ENCODE assay signal across 1 cellular context in the genomic region with DNA sequence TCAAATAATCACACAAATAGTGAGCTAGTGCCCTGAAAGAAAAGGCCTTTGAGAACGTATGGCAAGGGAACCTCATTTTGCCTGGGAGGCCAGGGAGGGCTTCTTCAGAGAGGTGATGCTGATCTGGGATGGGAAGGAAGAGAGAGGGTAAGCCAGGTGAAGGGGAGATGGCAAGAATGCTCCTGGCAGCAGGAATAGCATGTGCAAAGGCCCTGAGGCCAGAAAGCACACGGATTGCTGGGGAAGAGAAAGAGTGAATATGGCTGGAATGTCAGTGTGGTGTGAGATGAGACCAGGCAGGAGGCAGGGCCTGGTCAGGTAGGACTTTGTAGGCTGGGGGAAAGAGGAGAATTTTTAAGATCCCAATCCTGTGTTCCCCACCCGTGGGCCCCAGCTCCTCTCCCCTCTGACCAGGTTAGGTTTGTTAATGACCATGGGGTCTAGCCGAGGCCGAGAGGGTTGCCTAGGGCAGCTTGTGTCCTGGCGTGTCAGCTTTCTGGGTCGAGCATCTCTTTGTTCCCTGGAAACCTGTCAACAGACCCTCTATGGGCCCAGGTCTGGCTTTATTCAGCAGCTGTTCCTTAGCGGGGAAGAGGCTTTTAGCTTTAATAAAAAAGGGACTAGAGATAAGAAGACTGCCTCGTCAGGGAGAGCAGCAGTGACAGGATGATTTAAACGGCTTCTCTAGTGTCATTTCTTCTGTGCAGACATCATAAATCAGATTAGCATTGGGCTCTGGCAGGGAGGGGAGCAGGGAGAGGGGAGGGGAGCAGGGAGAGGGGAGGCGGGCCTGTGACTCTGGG.
TF ChIP-seq lines count a peak whose summit lies in the region.

No MANE protein-coding gene starts in this region.

TF ChIP-seq in K562, 482 proteins besides CTCF, POLR2A, EP300 and RAD21 (continued from another document and continues in another):
- TF ChIP-seq, protein P1, sequence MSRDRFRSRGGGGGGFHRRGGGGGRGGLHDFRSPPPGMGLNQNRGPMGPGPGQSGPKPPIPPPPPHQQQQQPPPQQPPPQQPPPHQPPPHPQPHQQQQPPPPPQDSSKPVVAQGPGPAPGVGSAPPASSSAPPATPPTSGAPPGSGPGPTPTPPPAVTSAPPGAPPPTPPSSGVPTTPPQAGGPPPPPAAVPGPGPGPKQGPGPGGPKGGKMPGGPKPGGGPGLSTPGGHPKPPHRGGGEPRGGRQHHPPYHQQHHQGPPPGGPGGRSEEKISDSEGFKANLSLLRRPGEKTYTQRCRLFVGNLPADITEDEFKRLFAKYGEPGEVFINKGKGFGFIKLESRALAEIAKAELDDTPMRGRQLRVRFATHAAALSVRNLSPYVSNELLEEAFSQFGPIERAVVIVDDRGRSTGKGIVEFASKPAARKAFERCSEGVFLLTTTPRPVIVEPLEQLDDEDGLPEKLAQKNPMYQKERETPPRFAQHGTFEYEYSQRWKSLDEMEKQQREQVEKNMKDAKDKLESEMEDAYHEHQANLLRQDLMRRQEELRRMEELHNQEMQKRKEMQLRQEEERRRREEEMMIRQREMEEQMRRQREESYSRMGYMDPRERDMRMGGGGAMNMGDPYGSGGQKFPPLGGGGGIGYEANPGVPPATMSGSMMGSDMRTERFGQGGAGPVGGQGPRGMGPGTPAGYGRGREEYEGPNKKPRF (IDR thresholded peaks at IDR 0.05; ENCODE audit: low read depth, low read length), result no peak
- TF ChIP-seq RBBP5 (IDR thresholded peaks at IDR 0.05; ENCODE audit: borderline replicate concordance, insufficient read depth, low read length, poor library complexity, severe bottlenecking), result no peak
- TF ChIP-seq, protein P2, sequence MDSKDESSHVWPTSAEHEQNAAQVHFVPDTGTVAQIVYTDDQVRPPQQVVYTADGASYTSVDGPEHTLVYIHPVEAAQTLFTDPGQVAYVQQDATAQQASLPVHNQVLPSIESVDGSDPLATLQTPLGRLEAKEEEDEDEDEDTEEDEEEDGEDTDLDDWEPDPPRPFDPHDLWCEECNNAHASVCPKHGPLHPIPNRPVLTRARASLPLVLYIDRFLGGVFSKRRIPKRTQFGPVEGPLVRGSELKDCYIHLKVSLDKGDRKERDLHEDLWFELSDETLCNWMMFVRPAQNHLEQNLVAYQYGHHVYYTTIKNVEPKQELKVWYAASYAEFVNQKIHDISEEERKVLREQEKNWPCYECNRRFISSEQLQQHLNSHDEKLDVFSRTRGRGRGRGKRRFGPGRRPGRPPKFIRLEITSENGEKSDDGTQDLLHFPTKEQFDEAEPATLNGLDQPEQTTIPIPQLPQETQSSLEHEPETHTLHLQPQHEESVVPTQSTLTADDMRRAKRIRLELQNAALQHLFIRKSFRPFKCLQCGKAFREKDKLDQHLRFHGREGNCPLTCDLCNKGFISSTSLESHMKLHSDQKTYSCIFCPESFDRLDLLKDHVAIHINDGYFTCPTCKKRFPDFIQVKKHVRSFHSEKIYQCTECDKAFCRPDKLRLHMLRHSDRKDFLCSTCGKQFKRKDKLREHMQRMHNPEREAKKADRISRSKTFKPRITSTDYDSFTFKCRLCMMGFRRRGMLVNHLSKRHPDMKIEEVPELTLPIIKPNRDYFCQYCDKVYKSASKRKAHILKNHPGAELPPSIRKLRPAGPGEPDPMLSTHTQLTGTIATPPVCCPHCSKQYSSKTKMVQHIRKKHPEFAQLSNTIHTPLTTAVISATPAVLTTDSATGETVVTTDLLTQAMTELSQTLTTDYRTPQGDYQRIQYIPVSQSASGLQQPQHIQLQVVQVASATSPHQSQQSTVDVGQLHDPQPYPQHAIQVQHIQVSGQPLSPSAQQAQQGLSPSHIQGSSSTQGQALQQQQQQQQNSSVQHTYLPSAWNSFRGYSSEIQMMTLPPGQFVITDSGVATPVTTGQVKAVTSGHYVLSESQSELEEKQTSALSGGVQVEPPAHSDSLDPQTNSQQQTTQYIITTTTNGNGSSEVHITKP (IDR thresholded peaks at IDR 0.05; ENCODE audit: partially characterized antibody), result no peak
- TF ChIP-seq CREB1 (IDR thresholded peaks at IDR 0.05), result no peak
- TF ChIP-seq CREB1 (CRISPR knock-in tag; IDR thresholded peaks at IDR 0.05), result no peak
- TF ChIP-seq, protein P3, sequence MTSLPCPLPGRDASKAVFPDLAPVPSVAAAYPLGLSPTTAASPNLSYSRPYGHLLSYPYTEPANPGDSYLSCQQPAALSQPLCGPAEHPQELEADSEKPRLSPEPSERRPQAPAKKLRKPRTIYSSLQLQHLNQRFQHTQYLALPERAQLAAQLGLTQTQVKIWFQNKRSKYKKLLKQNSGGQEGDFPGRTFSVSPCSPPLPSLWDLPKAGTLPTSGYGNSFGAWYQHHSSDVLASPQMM (CRISPR knock-in tag; IDR thresholded peaks at IDR 0.05), result no peak
- TF ChIP-seq, protein P4, sequence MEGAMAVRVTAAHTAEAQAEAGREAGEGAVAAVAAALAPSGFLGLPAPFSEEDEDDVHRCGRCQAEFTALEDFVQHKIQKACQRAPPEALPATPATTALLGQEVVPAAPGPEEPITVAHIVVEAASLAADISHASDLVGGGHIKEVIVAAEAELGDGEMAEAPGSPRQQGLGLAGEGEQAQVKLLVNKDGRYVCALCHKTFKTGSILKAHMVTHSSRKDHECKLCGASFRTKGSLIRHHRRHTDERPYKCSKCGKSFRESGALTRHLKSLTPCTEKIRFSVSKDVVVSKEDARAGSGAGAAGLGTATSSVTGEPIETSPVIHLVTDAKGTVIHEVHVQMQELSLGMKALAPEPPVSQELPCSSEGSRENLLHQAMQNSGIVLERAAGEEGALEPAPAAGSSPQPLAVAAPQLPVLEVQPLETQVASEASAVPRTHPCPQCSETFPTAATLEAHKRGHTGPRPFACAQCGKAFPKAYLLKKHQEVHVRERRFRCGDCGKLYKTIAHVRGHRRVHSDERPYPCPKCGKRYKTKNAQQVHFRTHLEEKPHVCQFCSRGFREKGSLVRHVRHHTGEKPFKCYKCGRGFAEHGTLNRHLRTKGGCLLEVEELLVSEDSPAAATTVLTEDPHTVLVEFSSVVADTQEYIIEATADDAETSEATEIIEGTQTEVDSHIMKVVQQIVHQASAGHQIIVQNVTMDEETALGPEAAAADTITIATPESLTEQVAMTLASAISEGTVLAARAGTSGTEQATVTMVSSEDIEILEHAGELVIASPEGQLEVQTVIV (CRISPR knock-in tag; IDR thresholded peaks at IDR 0.05; ENCODE audit: borderline replicate concordance), result no peak
- TF ChIP-seq FOSL1 (tag; conservative IDR thresholded peaks at IDR 0.05), result peak; percentile 43; the same call in 1 of the 2 replicates
- 0 out of 2 replicates have a peak, but pooled peaks have one; percentile 33 for TF ChIP-seq STAT5A (IDR thresholded peaks at IDR 0.05; ENCODE audit: borderline replicate concordance, low read length)
- TF ChIP-seq, protein P5, sequence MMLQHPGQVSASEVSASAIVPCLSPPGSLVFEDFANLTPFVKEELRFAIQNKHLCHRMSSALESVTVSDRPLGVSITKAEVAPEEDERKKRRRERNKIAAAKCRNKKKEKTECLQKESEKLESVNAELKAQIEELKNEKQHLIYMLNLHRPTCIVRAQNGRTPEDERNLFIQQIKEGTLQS (IDR thresholded peaks at IDR 0.05), result no peak
- TF ChIP-seq, protein P5 (CRISPR knock-in tag; conservative IDR thresholded peaks at IDR 0.05), result no peak
- TF ChIP-seq ZBTB7A (IDR thresholded peaks at IDR 0.05; ENCODE audit: borderline replicate concordance, control insufficient read depth, low read depth, low read length), result peak; percentile 49; the same call in 1 of the 2 replicates
- TF ChIP-seq SIRT6 (IDR thresholded peaks at IDR 0.05; ENCODE audit: low read depth, low read length), result no peak
- TF ChIP-seq ASH1L (IDR thresholded peaks at IDR 0.05; ENCODE audit: borderline replicate concordance, low read depth, partially characterized antibody), result no peak
- TF ChIP-seq FIP1L1 (IDR thresholded peaks at IDR 0.05; ENCODE audit: low read depth, low read length, poor library complexity, severe bottlenecking), result no peak
- TF ChIP-seq HNRNPK (IDR thresholded peaks at IDR 0.05; ENCODE audit: low read depth, low read length, poor library complexity, severe bottlenecking), result no peak
- peak; percentile 81 to 91 for TF ChIP-seq KDM1A (IDR thresholded peaks at IDR 0.05)
- TF ChIP-seq, protein P6, sequence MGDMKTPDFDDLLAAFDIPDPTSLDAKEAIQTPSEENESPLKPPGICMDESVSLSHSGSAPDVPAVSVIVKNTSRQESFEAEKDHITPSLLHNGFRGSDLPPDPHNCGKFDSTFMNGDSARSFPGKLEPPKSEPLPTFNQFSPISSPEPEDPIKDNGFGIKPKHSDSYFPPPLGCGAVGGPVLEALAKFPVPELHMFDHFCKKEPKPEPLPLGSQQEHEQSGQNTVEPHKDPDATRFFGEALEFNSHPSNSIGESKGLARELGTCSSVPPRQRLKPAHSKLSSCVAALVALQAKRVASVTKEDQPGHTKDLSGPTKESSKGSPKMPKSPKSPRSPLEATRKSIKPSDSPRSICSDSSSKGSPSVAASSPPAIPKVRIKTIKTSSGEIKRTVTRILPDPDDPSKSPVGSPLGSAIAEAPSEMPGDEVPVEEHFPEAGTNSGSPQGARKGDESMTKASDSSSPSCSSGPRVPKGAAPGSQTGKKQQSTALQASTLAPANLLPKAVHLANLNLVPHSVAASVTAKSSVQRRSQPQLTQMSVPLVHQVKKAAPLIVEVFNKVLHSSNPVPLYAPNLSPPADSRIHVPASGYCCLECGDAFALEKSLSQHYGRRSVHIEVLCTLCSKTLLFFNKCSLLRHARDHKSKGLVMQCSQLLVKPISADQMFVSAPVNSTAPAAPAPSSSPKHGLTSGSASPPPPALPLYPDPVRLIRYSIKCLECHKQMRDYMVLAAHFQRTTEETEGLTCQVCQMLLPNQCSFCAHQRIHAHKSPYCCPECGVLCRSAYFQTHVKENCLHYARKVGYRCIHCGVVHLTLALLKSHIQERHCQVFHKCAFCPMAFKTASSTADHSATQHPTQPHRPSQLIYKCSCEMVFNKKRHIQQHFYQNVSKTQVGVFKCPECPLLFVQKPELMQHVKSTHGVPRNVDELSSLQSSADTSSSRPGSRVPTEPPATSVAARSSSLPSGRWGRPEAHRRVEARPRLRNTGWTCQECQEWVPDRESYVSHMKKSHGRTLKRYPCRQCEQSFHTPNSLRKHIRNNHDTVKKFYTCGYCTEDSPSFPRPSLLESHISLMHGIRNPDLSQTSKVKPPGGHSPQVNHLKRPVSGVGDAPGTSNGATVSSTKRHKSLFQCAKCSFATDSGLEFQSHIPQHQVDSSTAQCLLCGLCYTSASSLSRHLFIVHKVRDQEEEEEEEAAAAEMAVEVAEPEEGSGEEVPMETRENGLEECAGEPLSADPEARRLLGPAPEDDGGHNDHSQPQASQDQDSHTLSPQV (IDR thresholded peaks at IDR 0.05), result peak; percentile 75
- TF ChIP-seq CBFB (CRISPR knock-in tag; IDR thresholded peaks at IDR 0.05), result no peak
- no peak for TF ChIP-seq TAF15 (IDR thresholded peaks at IDR 0.05; ENCODE audit: low read depth, low read length)
- no peak for TF ChIP-seq ZFP36 (IDR thresholded peaks at IDR 0.05; ENCODE audit: low read depth, low read length, partially characterized antibody)
- no peak for TF ChIP-seq PTTG1 (tag; IDR thresholded peaks at IDR 0.05; ENCODE audit: low read depth)
- TF ChIP-seq, protein P7, sequence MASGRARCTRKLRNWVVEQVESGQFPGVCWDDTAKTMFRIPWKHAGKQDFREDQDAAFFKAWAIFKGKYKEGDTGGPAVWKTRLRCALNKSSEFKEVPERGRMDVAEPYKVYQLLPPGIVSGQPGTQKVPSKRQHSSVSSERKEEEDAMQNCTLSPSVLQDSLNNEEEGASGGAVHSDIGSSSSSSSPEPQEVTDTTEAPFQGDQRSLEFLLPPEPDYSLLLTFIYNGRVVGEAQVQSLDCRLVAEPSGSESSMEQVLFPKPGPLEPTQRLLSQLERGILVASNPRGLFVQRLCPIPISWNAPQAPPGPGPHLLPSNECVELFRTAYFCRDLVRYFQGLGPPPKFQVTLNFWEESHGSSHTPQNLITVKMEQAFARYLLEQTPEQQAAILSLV (tag; IDR thresholded peaks at IDR 0.05), result no peak
- TF ChIP-seq, protein P8, sequence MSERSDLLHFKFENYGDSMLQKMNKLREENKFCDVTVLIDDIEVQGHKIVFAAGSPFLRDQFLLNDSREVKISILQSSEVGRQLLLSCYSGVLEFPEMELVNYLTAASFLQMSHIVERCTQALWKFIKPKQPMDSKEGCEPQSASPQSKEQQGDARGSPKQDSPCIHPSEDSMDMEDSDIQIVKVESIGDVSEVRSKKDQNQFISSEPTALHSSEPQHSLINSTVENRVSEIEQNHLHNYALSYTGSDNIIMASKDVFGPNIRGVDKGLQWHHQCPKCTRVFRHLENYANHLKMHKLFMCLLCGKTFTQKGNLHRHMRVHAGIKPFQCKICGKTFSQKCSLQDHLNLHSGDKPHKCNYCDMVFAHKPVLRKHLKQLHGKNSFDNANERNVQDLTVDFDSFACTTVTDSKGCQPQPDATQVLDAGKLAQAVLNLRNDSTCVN (CRISPR knock-in tag; IDR thresholded peaks at IDR 0.05), result no peak
- no peak for TF ChIP-seq CHD2 (IDR thresholded peaks at IDR 0.05; ENCODE audit: low read depth, low read length)
- TF ChIP-seq NR2C1 (IDR thresholded peaks at IDR 0.05), result no peak
- TF ChIP-seq NR2C1 (tag; IDR thresholded peaks at IDR 0.05), result no peak
- TF ChIP-seq TEAD1 (CRISPR knock-in tag; IDR thresholded peaks at IDR 0.05), result no peak
- TF ChIP-seq XRCC5 (IDR thresholded peaks at IDR 0.05; ENCODE audit: low read depth, low read length), result no peak
- peak; percentile 48; the same call in 1 of the 2 replicates for TF ChIP-seq CBFA2T2 (conservative IDR thresholded peaks at IDR 0.05)
- TF ChIP-seq, protein P9, sequence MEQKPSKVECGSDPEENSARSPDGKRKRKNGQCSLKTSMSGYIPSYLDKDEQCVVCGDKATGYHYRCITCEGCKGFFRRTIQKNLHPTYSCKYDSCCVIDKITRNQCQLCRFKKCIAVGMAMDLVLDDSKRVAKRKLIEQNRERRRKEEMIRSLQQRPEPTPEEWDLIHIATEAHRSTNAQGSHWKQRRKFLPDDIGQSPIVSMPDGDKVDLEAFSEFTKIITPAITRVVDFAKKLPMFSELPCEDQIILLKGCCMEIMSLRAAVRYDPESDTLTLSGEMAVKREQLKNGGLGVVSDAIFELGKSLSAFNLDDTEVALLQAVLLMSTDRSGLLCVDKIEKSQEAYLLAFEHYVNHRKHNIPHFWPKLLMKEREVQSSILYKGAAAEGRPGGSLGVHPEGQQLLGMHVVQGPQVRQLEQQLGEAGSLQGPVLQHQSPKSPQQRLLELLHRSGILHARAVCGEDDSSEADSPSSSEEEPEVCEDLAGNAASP (IDR thresholded peaks at IDR 0.05), result no peak
- TF ChIP-seq MAFG (tag; conservative IDR thresholded peaks at IDR 0.05), result peak; percentile 55
- TF ChIP-seq RBM25 (IDR thresholded peaks at IDR 0.05; ENCODE audit: low read depth, low read length, severe bottlenecking), result peak; percentile 78
- TF ChIP-seq KLF13 (tag; IDR thresholded peaks at IDR 0.05; ENCODE audit: borderline replicate concordance, low read depth), result no peak
- TF ChIP-seq NBN (IDR thresholded peaks at IDR 0.05; ENCODE audit: low read depth), result 0 out of 2 replicates have a peak, but pooled peaks have one; percentile 36
- no peak for TF ChIP-seq NFXL1 (CRISPR knock-in tag; IDR thresholded peaks at IDR 0.05)
